ENCODE assay signal across 30 cellular contexts in the genomic region with DNA sequence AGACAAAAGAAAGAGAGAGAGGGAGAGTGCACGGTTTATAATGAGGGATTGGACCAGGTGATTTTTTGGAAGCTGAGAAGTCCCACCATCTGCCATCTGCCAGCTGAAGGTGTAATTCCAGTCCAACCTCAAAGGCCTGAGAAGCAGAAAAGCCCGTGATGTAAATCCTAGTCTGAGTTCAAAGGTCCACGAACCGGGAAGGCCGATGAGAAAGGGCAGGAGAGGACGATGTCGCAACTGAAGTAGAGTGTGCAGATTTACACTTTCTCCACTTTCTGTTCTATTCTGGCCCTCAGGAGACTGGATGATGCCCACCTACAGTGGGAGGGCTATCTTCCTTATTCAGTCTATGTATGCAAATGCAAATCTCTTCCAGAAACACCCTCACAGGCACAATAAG.
"Had no signal": no experiment of that assay in that cellular context is flagged by ENCODE, and none has a peak within 500 bp of the region (broad histone marks: within the 10 kb centered on the region; RNA-seq: fewer than 3 reads in every experiment).

No MANE protein-coding gene starts in this region.

- FAIRE-seq: endometrium, frontal cortex had no signal

- DNase-seq: activated CD4-positive, alpha-beta memory T cell treated with anti-CD3 and anti-CD28 coated beads, Interleukin-2, amount 10 ng/mL, durations not matched to agents 7 days and 5 days; activated CD4-positive, alpha-beta T cell treated with anti-CD3 and anti-CD28 coated beads for 36 hours; activated CD4-positive, alpha-beta T cell treated with anti-CD3 and anti-CD28 coated beads, Interleukin-2, amount 10 ng/mL, durations not matched to agents 7 days and 5 days; activated CD4-positive, alpha-beta T cell treated with anti-CD3 and anti-CD28 coated beads, Interleukin-2, amount 50 U/mL, for 4 hours; activated CD4-positive, CD25-positive, alpha-beta regulatory T cell; activated CD4-positive, CD25-positive, alpha-beta regulatory T cell treated with anti-CD3 and anti-CD28 coated beads, Interleukin-2, amount 50 U/mL, for 72 hours; activated CD8-positive, alpha-beta memory T cell treated with anti-CD3 and anti-CD28 coated beads, Interleukin-2, amount 50 U/mL, for 48 hours; activated gamma-delta T cell; activated naive CD4-positive, alpha-beta T cell; activated naive CD4-positive, alpha-beta T cell treated with anti-CD3 and anti-CD28 coated beads, Interleukin-2, amount 10 ng/mL, durations not matched to agents 7 days and 5 days; activated naive CD8-positive, alpha-beta T cell treated with anti-CD3 and anti-CD28 coated beads, Interleukin-2, amount 10 ng/mL, durations not matched to agents 7 days and 5 days; activated T-cell treated with anti-CD3 and anti-CD28 coated beads for 4 hours; activated T-cell treated with anti-CD3 and anti-CD28 coated beads, Interleukin-2, amount 50 U/mL, for 24 hours; activated T-cell treated with anti-CD3 and anti-CD28 coated beads, Interleukin-2, amount 50 U/mL, for 72 hours; central memory CD4-positive, alpha-beta T cell; cerebellar nuclear complex; colonic mucosa; effector CD8-positive, alpha-beta T cell; foreskin fibroblast; head of caudate nucleus; T-cell; T-helper 17 cell; T1000 had no signal

- H3K4me1 ChIP-seq: breast epithelium, colonic mucosa had no signal

- ATAC-seq: activated CD4-positive, alpha-beta T cell treated with anti-CD3 and anti-CD28 coated beads for 36 hours; activated naive CD4-positive, alpha-beta T cell treated with anti-CD3 and anti-CD28 coated beads, Interleukin-2, amount 50 U/mL, for 72 hours; activated T-cell treated with anti-CD3 and anti-CD28 coated beads, Interleukin-2, amount 50 U/mL, for 72 hours; esophagus mucosa; T-cell; T-helper 17 cell had no signal

- H3K27ac ChIP-seq: ascending aorta, breast epithelium, cardiac muscle cell, colonic mucosa had no signal

- H3K9me3 ChIP-seq: ascending aorta, breast epithelium, colonic mucosa had no signal

- H3K36me3 ChIP-seq: ascending aorta, breast epithelium, cardiac muscle cell, colonic mucosa had no signal

- H3K27me3 ChIP-seq: ascending aorta, breast epithelium, cardiac muscle cell, colonic mucosa had no signal

- H3K4me3 ChIP-seq: ascending aorta, breast epithelium, cardiac muscle cell, colonic mucosa had no signal
